1 cellular context compared by ENCODE assay signal in the genomic region with DNA sequence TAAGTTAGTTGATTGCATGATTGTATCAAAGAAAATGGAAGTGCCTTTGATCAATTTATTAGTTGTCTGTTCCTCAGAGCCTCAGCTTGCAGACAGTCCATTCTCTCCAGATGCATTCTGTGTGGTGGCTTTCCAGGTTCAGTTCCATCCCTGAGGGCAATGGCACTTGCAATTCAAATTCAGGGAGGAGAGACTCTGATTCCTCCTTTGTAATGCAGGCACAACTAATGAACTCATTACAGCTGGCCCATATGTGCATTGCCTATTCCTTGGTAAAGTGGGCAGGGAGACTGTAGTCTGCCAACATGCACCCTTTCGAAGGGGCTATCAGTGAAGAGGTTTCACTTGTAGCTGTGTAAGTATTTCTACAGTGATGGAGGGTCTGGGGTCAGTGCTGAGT.
TF ChIP-seq lines count a peak whose summit lies in the region.

No MANE protein-coding gene starts in this region.

TF ChIP-seq in SK-N-SH, 30 proteins besides CTCF, POLR2A, EP300 and RAD21 (continued from another document):
- TF ChIP-seq USF1 (IDR thresholded peaks at IDR 0.05; ENCODE audit: borderline replicate concordance, low read depth): no peak
- no peak for TF ChIP-seq IRF3 (IDR thresholded peaks at IDR 0.05; ENCODE audit: low read depth, low read length)
- TF ChIP-seq FOXJ3 (CRISPR knock-in tag; IDR thresholded peaks at IDR 0.05): no peak
- TF ChIP-seq SIN3A (IDR thresholded peaks at IDR 0.05; ENCODE audit: borderline replicate concordance, low read depth, low read length): no peak
- TF ChIP-seq, protein P1, sequence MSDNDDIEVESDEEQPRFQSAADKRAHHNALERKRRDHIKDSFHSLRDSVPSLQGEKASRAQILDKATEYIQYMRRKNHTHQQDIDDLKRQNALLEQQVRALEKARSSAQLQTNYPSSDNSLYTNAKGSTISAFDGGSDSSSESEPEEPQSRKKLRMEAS (IDR thresholded peaks at IDR 0.05; ENCODE audit: low read depth): no peak
- no peak for TF ChIP-seq RCOR1 (IDR thresholded peaks at IDR 0.05; ENCODE audit: low read length)
- TF ChIP-seq TCF12 (IDR thresholded peaks at IDR 0.05): no peak
- TF ChIP-seq, protein P2, sequence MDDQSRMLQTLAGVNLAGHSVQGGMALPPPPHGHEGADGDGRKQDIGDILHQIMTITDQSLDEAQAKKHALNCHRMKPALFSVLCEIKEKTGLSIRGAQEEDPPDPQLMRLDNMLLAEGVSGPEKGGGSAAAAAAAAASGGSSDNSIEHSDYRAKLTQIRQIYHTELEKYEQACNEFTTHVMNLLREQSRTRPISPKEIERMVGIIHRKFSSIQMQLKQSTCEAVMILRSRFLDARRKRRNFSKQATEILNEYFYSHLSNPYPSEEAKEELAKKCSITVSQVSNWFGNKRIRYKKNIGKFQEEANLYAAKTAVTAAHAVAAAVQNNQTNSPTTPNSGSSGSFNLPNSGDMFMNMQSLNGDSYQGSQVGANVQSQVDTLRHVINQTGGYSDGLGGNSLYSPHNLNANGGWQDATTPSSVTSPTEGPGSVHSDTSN (IDR thresholded peaks at IDR 0.05): no peak
- TF ChIP-seq EZH2phosphoT487 (IDR thresholded peaks at IDR 0.05; ENCODE audit: borderline replicate concordance, low read depth): no peak
